Comparison of ENCODE assay signal across 1 cellular context in genomic region chr11:6548121-6548520, GRCh38.
TF ChIP-seq lines count a peak whose summit lies in the region.

No MANE protein-coding gene starts in this region.

TF ChIP-seq in IMR-90, 13 proteins besides CTCF, POLR2A, EP300 and RAD21:
- TF ChIP-seq BHLHE40 (IDR thresholded peaks at IDR 0.05; ENCODE audit: low read depth, low read length), result no peak
- TF ChIP-seq NFE2L2 (IDR thresholded peaks at IDR 0.05; ENCODE audit: low read depth, low read length), result no peak
- TF ChIP-seq RCOR1 (IDR thresholded peaks at IDR 0.05; ENCODE audit: insufficient replicate concordance, low read length), result no peak
- TF ChIP-seq MAZ (IDR thresholded peaks at IDR 0.05; ENCODE audit: borderline replicate concordance, low read depth, low read length), result no peak
- no peak for TF ChIP-seq CHD1 (IDR thresholded peaks at IDR 0.05; ENCODE audit: low read depth, low read length)
- TF ChIP-seq CEBPB (IDR thresholded peaks at IDR 0.05; ENCODE audit: low read depth, low read length), result no peak
- TF ChIP-seq MXI1 (IDR thresholded peaks at IDR 0.05; ENCODE audit: borderline replicate concordance, low read depth, low read length), result no peak
